ENCODE assay signal across 1 cellular context in genomic region chr1:54310439-54311328, GRCh38.
TF ChIP-seq lines count a peak whose summit lies in the region.

No MANE protein-coding gene starts in this region.

TF ChIP-seq in GM23338, 12 proteins besides CTCF, POLR2A, EP300 and RAD21 (continued from another document):
- 0 out of 2 replicates have a peak, but pooled peaks have one; percentile 47 for TF ChIP-seq ZNF462 (CRISPR knock-in tag; IDR thresholded peaks at IDR 0.05)
